Comparison of ENCODE assay signal across 18 cellular contexts in the genomic region with DNA sequence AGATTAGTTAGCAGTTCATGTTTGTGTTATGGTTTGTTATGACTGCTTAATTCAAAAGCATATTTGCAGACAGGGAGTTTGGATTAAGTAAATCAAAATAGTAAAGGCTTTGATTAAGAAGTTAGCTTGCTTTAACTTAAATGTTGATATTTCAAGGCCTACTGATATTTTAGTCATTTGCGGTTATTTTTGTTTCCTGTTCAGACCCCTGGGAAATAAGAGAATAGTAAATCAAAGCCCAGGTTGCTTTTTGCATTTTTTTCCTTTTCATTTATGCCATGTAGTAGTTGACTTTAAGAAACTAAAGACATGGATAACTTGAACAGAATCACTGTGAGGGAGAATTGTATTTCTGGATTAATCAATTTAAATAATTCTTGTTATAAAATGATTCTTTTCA.
"Had no signal": no experiment of that assay in that cellular context is flagged by ENCODE, and none has a peak within 500 bp of the region (broad histone marks: within the 10 kb centered on the region; RNA-seq: fewer than 3 reads in every experiment).

No MANE protein-coding gene starts in this region.

- H3K4me1 Mint-ChIP-seq: activated CD4-positive, alpha-beta memory T cell treated with anti-CD3 and anti-CD28 coated beads, Interleukin-2, amount 10 ng/mL, durations not matched to agents 7 days and 5 days had no signal

- H3K27ac ChIP-seq: esophagus squamous epithelium, parathyroid adenoma, sigmoid colon, thyroid gland had no signal

- H3K27me3 ChIP-seq: esophagus squamous epithelium, sigmoid colon, spleen, thyroid gland had no signal

- H3K27ac Mint-ChIP-seq: activated CD4-positive, alpha-beta memory T cell treated with anti-CD3 and anti-CD28 coated beads, Interleukin-2, amount 10 ng/mL, durations not matched to agents 7 days and 5 days; activated CD8-positive, alpha-beta memory T cell treated with anti-CD3 and anti-CD28 coated beads, Interleukin-2, amount 10 ng/mL, durations not matched to agents 7 days and 5 days; activated naive CD8-positive, alpha-beta T cell; mesothelial cell of epicardium; nephron; WTC11 had no signal

- H3K4me3 Mint-ChIP-seq: activated CD4-positive, alpha-beta memory T cell treated with anti-CD3 and anti-CD28 coated beads, Interleukin-2, amount 10 ng/mL, durations not matched to agents 7 days and 5 days; activated CD8-positive, alpha-beta memory T cell treated with anti-CD3 and anti-CD28 coated beads, Interleukin-2, amount 10 ng/mL, durations not matched to agents 7 days and 5 days; activated naive CD8-positive, alpha-beta T cell; mesothelial cell of epicardium; nephron; WTC11 had no signal

- H3K36me3 Mint-ChIP-seq: activated CD8-positive, alpha-beta memory T cell treated with anti-CD3 and anti-CD28 coated beads, Interleukin-2, amount 10 ng/mL, durations not matched to agents 7 days and 5 days; activated naive CD8-positive, alpha-beta T cell; mesothelial cell of epicardium; WTC11 had no signal

- ATAC-seq: activated CD8-positive, alpha-beta memory T cell treated with anti-CD3 and anti-CD28 coated beads, Interleukin-2, amount 10 ng/mL, durations not matched to agents 7 days and 5 days; WTC11 had no signal

- H3K36me3 ChIP-seq: esophagus squamous epithelium, sigmoid colon, thyroid gland had no signal

- DNase-seq: activated CD4-positive, alpha-beta memory T cell treated with anti-CD3 and anti-CD28 coated beads, Interleukin-2, amount 10 ng/mL, durations not matched to agents 7 days and 5 days; activated CD4-positive, alpha-beta T cell treated with anti-CD3 and anti-CD28 coated beads for 4 hours; activated CD8-positive, alpha-beta memory T cell treated with anti-CD3 and anti-CD28 coated beads, Interleukin-2, amount 10 ng/mL, durations not matched to agents 7 days and 5 days; dermis blood vessel endothelial cell; effector memory CD4-positive, alpha-beta T cell; esophagus squamous epithelium; hippocampal formation; sigmoid colon; stimulated activated CD4-positive, alpha-beta T cell treated with anti-CD3 and anti-CD28 coated beads, Interleukin-4, amount 100 ng/mL, for 4 hours; stimulated activated naive CD4-positive, alpha-beta T cell; thyroid gland had no signal

- H3K4me3 ChIP-seq: esophagus squamous epithelium, lung, sigmoid colon, thyroid gland had no signal

- H3K9me3 ChIP-seq: esophagus squamous epithelium, sigmoid colon, spleen, thyroid gland had no signal

- H3K27me3 Mint-ChIP-seq: activated CD4-positive, alpha-beta memory T cell treated with anti-CD3 and anti-CD28 coated beads, Interleukin-2, amount 10 ng/mL, durations not matched to agents 7 days and 5 days; activated CD8-positive, alpha-beta memory T cell treated with anti-CD3 and anti-CD28 coated beads, Interleukin-2, amount 10 ng/mL, durations not matched to agents 7 days and 5 days; activated naive CD8-positive, alpha-beta T cell had no signal

- H3K9me3 Mint-ChIP-seq: activated CD4-positive, alpha-beta memory T cell treated with anti-CD3 and anti-CD28 coated beads, Interleukin-2, amount 10 ng/mL, durations not matched to agents 7 days and 5 days; mesothelial cell of epicardium; nephron; WTC11 had no signal

- H3K4me1 ChIP-seq: esophagus squamous epithelium, parathyroid adenoma, sigmoid colon, thyroid gland had no signal
